14 cellular contexts compared by ENCODE assay signal in the genomic region with DNA sequence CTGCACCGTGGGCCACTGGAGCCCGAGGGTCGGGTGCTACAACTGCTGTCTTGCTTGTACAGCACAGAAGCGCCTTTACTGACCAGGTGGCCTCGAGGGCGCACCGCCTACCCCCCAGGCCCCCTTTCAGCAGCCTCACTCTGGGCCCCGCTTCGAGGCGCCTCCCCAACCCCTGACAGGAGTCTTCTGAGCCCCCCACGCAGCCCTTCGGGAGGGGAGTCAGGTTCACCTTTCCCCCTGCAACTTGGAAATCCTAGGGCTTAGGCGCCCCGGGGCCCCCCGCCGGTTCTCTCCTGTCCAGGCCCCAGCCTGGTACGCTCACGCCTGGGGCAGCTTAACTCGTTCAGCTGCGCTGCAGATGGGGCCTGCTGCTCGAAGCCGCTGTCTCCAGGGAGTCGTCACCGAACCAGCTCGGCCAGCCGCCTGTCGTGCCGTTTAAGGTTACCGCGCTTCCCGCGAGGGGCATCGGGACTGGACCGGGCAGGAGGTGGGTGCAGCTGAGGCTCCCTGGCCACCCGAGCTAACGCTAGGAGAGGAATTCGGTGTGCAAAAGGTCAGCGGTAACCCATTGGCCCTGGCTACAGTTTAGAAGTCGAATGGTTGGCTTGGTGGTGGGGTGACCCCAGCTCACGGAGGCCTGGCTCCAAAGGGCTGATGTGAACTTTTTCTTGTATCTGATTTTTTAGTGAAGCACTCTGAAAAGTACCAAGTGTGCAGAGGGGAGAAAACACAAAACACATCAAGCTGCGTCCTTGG.
DNase-seq lines count a peak whose midpoint lies in the region; ATAC-seq and TF ChIP-seq lines count a peak whose summit lies in the region.
"Had no signal": no experiment of that assay in that cellular context is flagged by ENCODE, and none has a peak within 500 bp of the region (broad histone marks: within the 10 kb centered on the region; RNA-seq: fewer than 3 reads in every experiment).

No MANE protein-coding gene starts in this region.

- no peak for DNase-seq in T-helper 2 cell treated with Interferon-gamma antibody and Interleukin-4, amounts not matched to agents 5 μg/mL and 100 μg/mL, for 36 hours (ENCODE audit: low spot score)
- no peak for DNase-seq in T-helper 2 cell
- DNase-seq in RWPE1 (ENCODE audit: low spot score), result no peak
- DNase-seq in retina, result peak; percentile 54
- DNase-seq in DMS153 (lab: John Stamatoyannopoulos, UW), result no peak
- no peak for DNase-seq in HuH-7.5 (ENCODE audit: low spot score)
- DNase-seq: activated CD8-positive, alpha-beta memory T cell treated with anti-CD3 and anti-CD28 coated beads, Interleukin-2, amount 50 U/mL, for 4 hours; EL; NCI-H2029 treated with DMSO at 0.1 percent for 48 hours; occipital lobe; PC-3 had no signal

- ATAC-seq in GM21723 (IDR thresholded peaks at IDR 0.05; ENCODE audit: unreplicated experiment), result no peak

- no peaks in the 10 kb centered on the region for H3K9me3 Mint-ChIP-seq in T-helper 2 cell treated with Interferon-gamma antibody and Interleukin-4, amounts not matched to agents 5 μg/mL and 100 μg/mL, for 36 hours

- peak overlapping the region; percentile 9; the same call in 1 of the 2 replicates for H3K27ac ChIP-seq in RWPE1

- peaks cover 12% of the 10 kb centered on the region for H3K4me1 Mint-ChIP-seq in T-helper 2 cell treated with Interferon-gamma antibody and Interleukin-4, amounts not matched to agents 5 μg/mL and 100 μg/mL, for 36 hours (ENCODE audit: low read depth)

- H3K36me3 Mint-ChIP-seq in T-helper 2 cell treated with Interferon-gamma antibody and Interleukin-4, amounts not matched to agents 5 μg/mL and 100 μg/mL, for 36 hours (ENCODE audit: low read depth), result no peaks in the 10 kb centered on the region

- H3K9me3 ChIP-seq in iPS-18c (ENCODE audit: control insufficient read depth, insufficient read depth, low read length), result peaks cover 14% of the 10 kb centered on the region
- H3K9me3 ChIP-seq: adrenal gland had no signal

- no peak overlapping the region for H3K27ac Mint-ChIP-seq in T-helper 2 cell treated with Interferon-gamma antibody and Interleukin-4, amounts not matched to agents 5 μg/mL and 100 μg/mL, for 36 hours

- no peak for TF ChIP-seq CTCF in RWPE1 (conservative IDR thresholded peaks at IDR 0.05; ENCODE audit: low read depth)

- POLR2A ChIA-PET in RWPE1 (lab: Yijun Ruan, JAX; ENCODE audit: low non-redundant PET), result no interaction called here

- peak overlapping the region; percentile 43 for H3K4me3 ChIP-seq in iPS-18c (ENCODE audit: insufficient read depth, low read depth, low read length)

- H3K27me3 Mint-ChIP-seq in T-helper 2 cell treated with Interferon-gamma antibody and Interleukin-4, amounts not matched to agents 5 μg/mL and 100 μg/mL, for 36 hours (ENCODE audit: low read depth), result no peaks in the 10 kb centered on the region

- peak overlapping the region; percentile 68 for H3K4me3 Mint-ChIP-seq in T-helper 2 cell treated with Interferon-gamma antibody and Interleukin-4, amounts not matched to agents 5 μg/mL and 100 μg/mL, for 36 hours

- CTCF ChIA-PET in RWPE1 (lab: Yijun Ruan, JAX), result no interaction called here
